8 cellular contexts compared by ENCODE assay signal in genomic region chr2:178280261-178280852, GRCh38.
DNase-seq lines count a peak whose midpoint lies in the region; ATAC-seq and TF ChIP-seq lines count a peak whose summit lies in the region.

No MANE protein-coding gene starts in this region.

- ATAC-seq in HCT116 (peak; percentile 79), heart left ventricle (peak in 3 of 4 donors; percentile 44 to 58 (median 57))

- in situ Hi-C loops in G401 (cut with HindIII; ENCODE audit: low sequenced_read_pairs), result no loop called here

- H3K9me2 ChIP-seq in HCT116 (ENCODE audit: insufficient read depth), result no peaks in the 10 kb centered on the region

- no peak overlapping the region for H3K4me2 ChIP-seq in HCT116 (ENCODE audit: low read length)

- TF ChIP-seq POLR2A in HCT116 (IDR thresholded peaks at IDR 0.05; ENCODE audit: borderline replicate concordance, extremely low read depth, insufficient read depth, insufficient read length) (no peak), heart left ventricle (IDR thresholded peaks at IDR 0.05) (no peak), spleen (IDR thresholded peaks at IDR 0.05) (no peak)

- no peaks in the 10 kb centered on the region for H3K27me3 ChIP-seq in A673 (replicated peaks; ENCODE audit: insufficient read depth, low read depth, low read length, poor library complexity)
- H3K27me3 ChIP-seq in HCT116 (ENCODE audit: insufficient read depth, low read length), result no peaks in the 10 kb centered on the region
- H3K27me3 ChIP-seq in heart left ventricle, result no peaks in the 10 kb centered on the region
- H3K27me3 ChIP-seq in spleen (replicated peaks in 1 of 7), result no peaks in the 10 kb centered on the region
- H3K27me3 ChIP-seq in H7 (ENCODE audit: control insufficient read depth, insufficient read depth, low read length), result no peaks in the 10 kb centered on the region

- no peak overlapping the region for H3K4me3 ChIP-seq in A673 (ENCODE audit: low read depth, low read length, poor library complexity, severe bottlenecking)
- no peak overlapping the region for H3K4me3 ChIP-seq in HCT116 (replicated peaks in 1 of 2; ENCODE audit: low read depth in 1 of 2, low read length in 2 of 2)
- no peak overlapping the region for H3K4me3 ChIP-seq in heart left ventricle
- H3K4me3 ChIP-seq in spleen, result no peak overlapping the region
- no peak overlapping the region for H3K4me3 ChIP-seq in H7 (ENCODE audit: insufficient read depth, low read depth, low read length)

- H3K27me3 Mint-ChIP-seq in activated T-helper 1 cell treated with anti-CD3 and anti-CD28 coated beads, Interleukin-12 subunit alpha, Interleukin-12 subunit beta, Interleukin-2, Interleukin-4 antibody, amounts not matched to agents 30 ng/mL and 10 ng/mL and 1 ng/mL, durations not matched to agents 14 hours and 24 hours and 36 hours (ENCODE audit: insufficient read depth), result peaks cover 10% of the 10 kb centered on the region

- no peak overlapping the region for H3K27ac Mint-ChIP-seq in activated T-helper 1 cell treated with anti-CD3 and anti-CD28 coated beads, Interleukin-12 subunit alpha, Interleukin-12 subunit beta, Interleukin-2, Interleukin-4 antibody, amounts not matched to agents 30 ng/mL and 10 ng/mL and 1 ng/mL, durations not matched to agents 14 hours and 24 hours and 36 hours

- H2AFZ ChIP-seq in HCT116 (ENCODE audit: low read depth, low read length, poor library complexity, severe bottlenecking), result no peak overlapping the region

- H3K4me1 Mint-ChIP-seq in activated T-helper 1 cell treated with anti-CD3 and anti-CD28 coated beads, Interleukin-12 subunit alpha, Interleukin-12 subunit beta, Interleukin-2, Interleukin-4 antibody, amounts not matched to agents 30 ng/mL and 10 ng/mL and 1 ng/mL, durations not matched to agents 14 hours and 24 hours and 36 hours (ENCODE audit: low read depth), result no peaks in the 10 kb centered on the region

- H3K4me3 Mint-ChIP-seq in activated T-helper 1 cell treated with anti-CD3 and anti-CD28 coated beads, Interleukin-12 subunit alpha, Interleukin-12 subunit beta, Interleukin-2, Interleukin-4 antibody, amounts not matched to agents 30 ng/mL and 10 ng/mL and 1 ng/mL, durations not matched to agents 14 hours and 24 hours and 36 hours, result no peak overlapping the region

- TF ChIP-seq CTCF in A673 (conservative IDR thresholded peaks at IDR 0.05; ENCODE audit: low read depth, low read length) (peak; percentile 72), HCT116 (IDR thresholded peaks at IDR 0.05 in 2 of 3, conservative IDR thresholded peaks at IDR 0.05 in 1 of 3; ENCODE audit: borderline replicate concordance in 1 of 3, insufficient read depth in 1 of 3, low read depth in 2 of 3, low read length in 2 of 3) (peak; percentile 60 to 87 (median 63)), heart left ventricle (IDR thresholded peaks at IDR 0.05) (peak; percentile 69 to 92 (median 78)), spleen (IDR thresholded peaks at IDR 0.05 in 8 of 11, conservative IDR thresholded peaks at IDR 0.05 in 3 of 11) (peak; percentile 41 to 82 (median 70))

- H3K36me3 ChIP-seq in A673 (ENCODE audit: insufficient read depth, low read length, poor library complexity, severe bottlenecking) (no peaks in the 10 kb centered on the region), HCT116 (ENCODE audit: control insufficient read depth in 1 of 2, insufficient read depth in 2 of 2, low read length in 2 of 2) (no peaks in the 10 kb centered on the region), heart left ventricle (no peaks in the 10 kb centered on the region), spleen (no peaks in the 10 kb centered on the region), H7 (replicated peaks; ENCODE audit: control insufficient read depth, insufficient read depth, low read length) (no peaks in the 10 kb centered on the region)

- peak; percentile 52 for TF ChIP-seq RAD21 in HCT116 (IDR thresholded peaks at IDR 0.05; ENCODE audit: low read depth)

- no TSS peak for BruUV-seq in A673 (replicated peaks; lab: Mats Ljungman, UMichigan)
- no TSS peak for BruUV-seq in HCT116 (replicated peaks; lab: Mats Ljungman, UMichigan)

- 38 to 48% (median 43%) methylated on average over 4 of the region's 4 CpGs for WGBS in heart left ventricle, 4 donors
- WGBS in spleen, 5 donors, result 33 to 42% (median 33%) methylated on average over 4 of the region's 4 CpGs

- intact Hi-C loops in A673 (cut with micrococcal nuclease; ENCODE audit: unreplicated experiment), result loop anchor here (1.0 to 2.0 kb wide), 2 partner anchors 148 to 168 kb away; partner anchors contain the start of gene RBM45
- intact Hi-C loops in HCT116 (cut with micrococcal nuclease), result no loop called here
- intact Hi-C loops in activated T-helper 1 cell treated with anti-CD3 and anti-CD28 coated beads, Interleukin-12 subunit alpha, Interleukin-12 subunit beta, Interleukin-2, Interleukin-4 antibody, amounts not matched to agents 30 ng/mL and 10 ng/mL and 1 ng/mL, durations not matched to agents 14 hours and 24 hours and 36 hours (cut with micrococcal nuclease), result loop anchor here (1.0 to 2.0 kb wide), 4 partner anchors 86 to 168 kb away; partner anchors contain the start of genes OSBPL6 and RBM45
- intact Hi-C loops in heart left ventricle (cut with DNase I), result loop anchor here (2.0 to 5.0 kb wide), 5 partner anchors 86 to 168 kb away; partner anchors contain the start of genes OSBPL6 (in 1 of the 10) and RBM45 (in 1 of the 10)
- intact Hi-C loops in spleen (cut with DNase I; ENCODE audit: low total_unique reads), result loop anchor here (5.0 kb wide), 1 partner anchor 168 kb away; the partner anchor contains the start of gene RBM45

- H3K9ac ChIP-seq in HCT116 (ENCODE audit: low read length), result no peak overlapping the region

- no peaks in the 10 kb centered on the region for H3K9me3 Mint-ChIP-seq in activated T-helper 1 cell treated with anti-CD3 and anti-CD28 coated beads, Interleukin-12 subunit alpha, Interleukin-12 subunit beta, Interleukin-2, Interleukin-4 antibody, amounts not matched to agents 30 ng/mL and 10 ng/mL and 1 ng/mL, durations not matched to agents 14 hours and 24 hours and 36 hours

- DNase-seq in A673 (ENCODE audit: low spot score) (peak; percentile 74), G401 (ENCODE audit: low spot score) (peak; percentile 18), HCT116 (ENCODE audit: low read depth, low spot score) (peak; percentile 45), NCI-H146 treated with DMSO at 0.1 percent for 48 hours (lab: John Stamatoyannopoulos, UW; ENCODE audit: unreplicated experiment) (peak; percentile 6), heart left ventricle (peak in 2 of 5 donors; percentile 21 to 27), spleen (no peak), H7 (no peak)
- DNase-seq in activated T-helper 1 cell treated with anti-CD3 and anti-CD28 coated beads, Interleukin-12 subunit alpha, Interleukin-12 subunit beta, Interleukin-2, Interleukin-4 antibody, amounts not matched to agents 30 ng/mL and 10 ng/mL and 1 ng/mL, durations not matched to agents 14 hours and 24 hours and 36 hours (ENCODE audit: low spot score), result peak; percentile 12

- CTCF ChIA-PET in A673 (lab: Charles Lee), result no interaction called here
- CTCF ChIA-PET in HCT116 (lab: Charles Lee), result no interaction called here

- RAD21 ChIA-PET in HCT116 (lab: Charles Lee; ENCODE audit: low non-redundant PET in 1 of 2, low total read pairs in 2 of 2, uncharacterized antibody in 2 of 2, unreplicated experiment in 2 of 2), result no interaction called here

- H3K36me3 Mint-ChIP-seq in activated T-helper 1 cell treated with anti-CD3 and anti-CD28 coated beads, Interleukin-12 subunit alpha, Interleukin-12 subunit beta, Interleukin-2, Interleukin-4 antibody, amounts not matched to agents 30 ng/mL and 10 ng/mL and 1 ng/mL, durations not matched to agents 14 hours and 24 hours and 36 hours (ENCODE audit: low read depth), result no peaks in the 10 kb centered on the region

- H3K4me1 ChIP-seq in A673 (ENCODE audit: insufficient read depth, low read length, poor library complexity, severe bottlenecking) (peaks cover 33% of the 10 kb centered on the region), HCT116 (ENCODE audit: control insufficient read depth in 1 of 2, insufficient read depth in 2 of 2, low read length in 2 of 2) (peaks cover 0 to 11% of the 10 kb centered on the region in 2 experiments; a peak in 1 of 4 replicates), heart left ventricle (peaks cover 0 to 13% (median 0%) of the 10 kb centered on the region in 12 donors), spleen (peaks cover 0 to 4% (median 0%) of the 10 kb centered on the region in 6 donors)

- H3K9me3 ChIP-seq in A673 (ENCODE audit: low read depth, low read length, poor library complexity, severe bottlenecking), result no peaks in the 10 kb centered on the region
- H3K9me3 ChIP-seq in HCT116 (ENCODE audit: control insufficient read depth in 1 of 2, insufficient read depth in 1 of 2, low read depth in 1 of 2, low read length in 2 of 2), result no peaks in the 10 kb centered on the region
- no peaks in the 10 kb centered on the region for H3K9me3 ChIP-seq in heart left ventricle
- no peaks in the 10 kb centered on the region for H3K9me3 ChIP-seq in spleen

- POLR2A ChIA-PET in A673 (lab: Charles Lee; ENCODE audit: low non-redundant PET), result no interaction called here
- POLR2A ChIA-PET in HCT116 (lab: Charles Lee), result no interaction called here

- H4K20me1 ChIP-seq in HCT116 (ENCODE audit: insufficient read depth), result no peaks in the 10 kb centered on the region

- no peaks in the 10 kb centered on the region for H3K79me2 ChIP-seq in HCT116 (ENCODE audit: insufficient read depth, low read length)

- H3K27ac ChIP-seq in A673 (ENCODE audit: low read depth, low read length, poor library complexity, severe bottlenecking), result no peak overlapping the region
- no peak overlapping the region for H3K27ac ChIP-seq in HCT116 (ENCODE audit: low read depth, low read length)
- no peak overlapping the region for H3K27ac ChIP-seq in heart left ventricle
- no peak overlapping the region for H3K27ac ChIP-seq in spleen

TF ChIP-seq in HCT116, 20 proteins besides CTCF, POLR2A, EP300 and RAD21:
- no peak for TF ChIP-seq EZH2 (IDR thresholded peaks at IDR 0.05)

Comparison
In these comparisons a context has a peak if more than half of its experiments do, and no peak if none do; other contexts are left out.
1. DNase-seq: peak in A673 (single experiment), G401 (single experiment), HCT116 (single experiment), NCI-H146 treated with DMSO at 0.1 percent for 48 hours (single experiment) and activated T-helper 1 cell treated with anti-CD3 and anti-CD28 coated beads, Interleukin-12 subunit alpha, Interleukin-12 subunit beta, Interleukin-2, Interleukin-4 antibody, amounts not matched to agents 30 ng/mL and 10 ng/mL and 1 ng/mL, durations not matched to agents 14 hours and 24 hours and 36 hours (single experiment); none in spleen (single experiment) and H7 (single experiment).
2. Peak in every context shown above with its lines, with median percentiles within 50 percentile points of each other: CTCF ChIP-seq.